1 cellular context compared by ENCODE assay signal in genomic region chr5:149400304-149400703, GRCh38.
A peak's percentile ranks its signal among the peaks of the same experiment; 100 is the strongest.
TF ChIP-seq lines count a peak whose summit lies in the region.

No MANE protein-coding gene starts in this region.

TF ChIP-seq in HepG2, 621 proteins besides CTCF, POLR2A, EP300 and RAD21 (continued from another document):
- TF ChIP-seq SKIL (CRISPR knock-in tag; IDR thresholded peaks at IDR 0.05; ENCODE audit: borderline replicate concordance) (no peak), ZNF768 (CRISPR knock-in tag; IDR thresholded peaks at IDR 0.05) (no peak), YEATS2 (CRISPR knock-in tag; IDR thresholded peaks at IDR 0.05; ENCODE audit: borderline replicate concordance) (no peak), ZNF383 (CRISPR knock-in tag; IDR thresholded peaks at IDR 0.05; ENCODE audit: borderline replicate concordance) (no peak), NR2C2 (CRISPR knock-in tag; IDR thresholded peaks at IDR 0.05; ENCODE audit: borderline replicate concordance) (0 out of 2 replicates have a peak, but pooled peaks have one; percentile 32), ZNF543 (CRISPR knock-in tag; IDR thresholded peaks at IDR 0.05) (0 out of 2 replicates have a peak, but pooled peaks have one; percentile 39), TBX3 (IDR thresholded peaks at IDR 0.05; ENCODE audit: borderline replicate concordance) (no peak), SIX1 (CRISPR knock-in tag; IDR thresholded peaks at IDR 0.05; ENCODE audit: borderline replicate concordance) (peak; percentile 24; the same call in 1 of the 2 replicates), PLSCR1 (CRISPR knock-in tag; IDR thresholded peaks at IDR 0.05; ENCODE audit: borderline replicate concordance) (no peak), LCORL (IDR thresholded peaks at IDR 0.05) (no peak), LCORL (CRISPR knock-in tag; IDR thresholded peaks at IDR 0.05) (0 out of 2 replicates have a peak, but pooled peaks have one; percentile 20), ZNF431 (CRISPR knock-in tag; IDR thresholded peaks at IDR 0.05; ENCODE audit: borderline replicate concordance, low read depth) (no peak), POLR2AphosphoS5 (IDR thresholded peaks at IDR 0.05; ENCODE audit: low read depth, low read length) (no peak), ZNF816 (CRISPR knock-in tag; IDR thresholded peaks at IDR 0.05; ENCODE audit: borderline replicate concordance) (no peak)
- TF ChIP-seq, protein P1, sequence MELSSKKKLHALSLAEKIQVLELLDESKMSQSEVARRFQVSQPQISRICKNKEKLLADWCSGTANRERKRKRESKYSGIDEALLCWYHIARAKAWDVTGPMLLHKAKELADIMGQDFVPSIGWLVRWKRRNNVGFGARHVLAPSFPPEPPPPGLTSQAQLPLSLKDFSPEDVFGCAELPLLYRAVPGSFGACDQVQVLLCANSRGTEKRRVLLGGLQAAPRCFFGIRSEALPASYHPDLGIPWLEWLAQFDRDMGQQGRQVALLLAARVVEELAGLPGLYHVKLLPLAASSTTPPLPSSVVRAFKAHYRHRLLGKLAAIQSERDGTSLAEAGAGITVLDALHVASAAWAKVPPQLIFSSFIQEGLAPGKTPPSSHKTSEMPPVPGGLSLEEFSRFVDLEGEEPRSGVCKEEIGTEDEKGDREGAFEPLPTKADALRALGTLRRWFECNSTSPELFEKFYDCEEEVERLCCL (CRISPR knock-in tag; IDR thresholded peaks at IDR 0.05; ENCODE audit: borderline replicate concordance) = no peak
- TF ChIP-seq, protein P2, sequence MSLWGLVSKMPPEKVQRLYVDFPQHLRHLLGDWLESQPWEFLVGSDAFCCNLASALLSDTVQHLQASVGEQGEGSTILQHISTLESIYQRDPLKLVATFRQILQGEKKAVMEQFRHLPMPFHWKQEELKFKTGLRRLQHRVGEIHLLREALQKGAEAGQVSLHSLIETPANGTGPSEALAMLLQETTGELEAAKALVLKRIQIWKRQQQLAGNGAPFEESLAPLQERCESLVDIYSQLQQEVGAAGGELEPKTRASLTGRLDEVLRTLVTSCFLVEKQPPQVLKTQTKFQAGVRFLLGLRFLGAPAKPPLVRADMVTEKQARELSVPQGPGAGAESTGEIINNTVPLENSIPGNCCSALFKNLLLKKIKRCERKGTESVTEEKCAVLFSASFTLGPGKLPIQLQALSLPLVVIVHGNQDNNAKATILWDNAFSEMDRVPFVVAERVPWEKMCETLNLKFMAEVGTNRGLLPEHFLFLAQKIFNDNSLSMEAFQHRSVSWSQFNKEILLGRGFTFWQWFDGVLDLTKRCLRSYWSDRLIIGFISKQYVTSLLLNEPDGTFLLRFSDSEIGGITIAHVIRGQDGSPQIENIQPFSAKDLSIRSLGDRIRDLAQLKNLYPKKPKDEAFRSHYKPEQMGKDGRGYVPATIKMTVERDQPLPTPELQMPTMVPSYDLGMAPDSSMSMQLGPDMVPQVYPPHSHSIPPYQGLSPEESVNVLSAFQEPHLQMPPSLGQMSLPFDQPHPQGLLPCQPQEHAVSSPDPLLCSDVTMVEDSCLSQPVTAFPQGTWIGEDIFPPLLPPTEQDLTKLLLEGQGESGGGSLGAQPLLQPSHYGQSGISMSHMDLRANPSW (CRISPR knock-in tag; IDR thresholded peaks at IDR 0.05; ENCODE audit: borderline replicate concordance) = no peak
TF ChIP-seq in HepG2: peak in this region for 16.
